Comparison of ENCODE assay signal across 22 cellular contexts in genomic region chr5:83924891-83925290, GRCh38.
DNase-seq lines count a peak whose midpoint lies in the region; ATAC-seq, FAIRE-seq and TF ChIP-seq lines count a peak whose summit lies in the region.
"Had no signal": no experiment of that assay in that cellular context is flagged by ENCODE, and none has a peak within 500 bp of the region (broad histone marks: within the 10 kb centered on the region; RNA-seq: fewer than 3 reads in every experiment).

No MANE protein-coding gene starts in this region.

- intact Hi-C loops in activated CD4-positive, alpha-beta T cell treated with anti-CD3 and anti-CD28 coated beads for 36 hours (cut with DNase I, micrococcal nuclease) = loop anchor here in 1 of 2 experiments (5.0 to 10.0 kb wide), 2 partner anchors 208 to 530 kb away; no protein-coding TSS in a partner anchor

- H3K4me3 Mint-ChIP-seq in neural progenitor cell = no peak overlapping the region
- no peak overlapping the region for H3K4me3 Mint-ChIP-seq in activated CD4-positive, alpha-beta T cell treated with anti-CD3 and anti-CD28 coated beads for 36 hours
- H3K4me3 Mint-ChIP-seq: CD4-positive, alpha-beta memory T cell; nephron; stimulated activated effector memory CD8-positive, alpha-beta T cell treated with anti-CD3 and anti-CD28 coated beads, Interleukin-12 subunit alpha, Interleukin-12 subunit beta, amount 100 ng/mL, for 72 hours had no signal

- TF ChIP-seq CTCF in neural progenitor cell (IDR thresholded peaks at IDR 0.05) = no peak
- TF ChIP-seq CTCF in coronary artery (IDR thresholded peaks at IDR 0.05) = no peak

- no peaks in the 10 kb centered on the region for H3K36me3 Mint-ChIP-seq in neural progenitor cell
- no peaks in the 10 kb centered on the region for H3K36me3 Mint-ChIP-seq in activated CD4-positive, alpha-beta T cell treated with anti-CD3 and anti-CD28 coated beads for 36 hours (ENCODE audit: low read depth)
- H3K36me3 Mint-ChIP-seq: CD4-positive, alpha-beta memory T cell; stimulated activated effector memory CD8-positive, alpha-beta T cell treated with anti-CD3 and anti-CD28 coated beads, Interleukin-12 subunit alpha, Interleukin-12 subunit beta, amount 100 ng/mL, for 72 hours had no signal

- H3K23ac ChIP-seq in trophoblast cell (ENCODE audit: low read length) = no peak overlapping the region

- peaks cover 11% of the 10 kb centered on the region for H3K79me1 ChIP-seq in trophoblast cell (ENCODE audit: low read length)

- H3K9me3 ChIP-seq in trophoblast cell (ENCODE audit: insufficient read depth, low read depth, low read length) (no peaks in the 10 kb centered on the region), neural progenitor cell (ENCODE audit: low read depth) (no peaks in the 10 kb centered on the region)
- H3K9me3 ChIP-seq: MG63, sigmoid colon had no signal

- ATAC-seq in activated CD4-positive, alpha-beta T cell treated with anti-CD3 and anti-CD28 coated beads for 36 hours = no peak
- ATAC-seq: stimulated activated effector memory CD8-positive, alpha-beta T cell treated with anti-CD3 and anti-CD28 coated beads, Interleukin-12 subunit alpha, Interleukin-12 subunit beta, amount 100 ng/mL, for 72 hours had no signal

- POLR2A ChIA-PET in activated CD4-positive, alpha-beta T cell treated with anti-CD3 and anti-CD28 coated beads for 36 hours (lab: Charles Lee) = no interaction called here

- H3K18ac ChIP-seq in trophoblast cell (ENCODE audit: low read length) = no peak overlapping the region

- no peak for FAIRE-seq in RCC 7860 (lab: Jason Lieb, UNC)

- H3K4me3 ChIP-seq in trophoblast cell (ENCODE audit: low read depth, low read length) (no peak overlapping the region), neural progenitor cell (no peak overlapping the region), coronary artery (no peak overlapping the region)
- H3K4me3 ChIP-seq: MG63, sigmoid colon had no signal

- H3K27me3 ChIP-seq in trophoblast cell (ENCODE audit: insufficient read depth, low read length) = no peaks in the 10 kb centered on the region
- no peaks in the 10 kb centered on the region for H3K27me3 ChIP-seq in neural progenitor cell
- H3K27me3 ChIP-seq: MG63, sigmoid colon had no signal

- CTCF ChIA-PET in activated CD4-positive, alpha-beta T cell treated with anti-CD3 and anti-CD28 coated beads for 36 hours (lab: Charles Lee) = no interaction called here

- H3K27ac ChIP-seq in trophoblast cell (ENCODE audit: low read depth, low read length) = peak overlapping the region; percentile 84
- H3K27ac ChIP-seq in neural progenitor cell = no peak overlapping the region
- no peak overlapping the region for H3K27ac ChIP-seq in coronary artery
- H3K27ac ChIP-seq: sigmoid colon had no signal

- no peaks in the 10 kb centered on the region for H4K20me1 ChIP-seq in neural progenitor cell (ENCODE audit: low read depth)

- H3K27me3 Mint-ChIP-seq in neural progenitor cell (ENCODE audit: insufficient read depth, low read depth) = no peaks in the 10 kb centered on the region
- peaks cover 5% of the 10 kb centered on the region for H3K27me3 Mint-ChIP-seq in activated CD4-positive, alpha-beta T cell treated with anti-CD3 and anti-CD28 coated beads for 36 hours
- H3K27me3 Mint-ChIP-seq: CD4-positive, alpha-beta memory T cell had no signal

- H3K4me1 ChIP-seq in trophoblast cell (ENCODE audit: control insufficient read depth in 1 of 2, insufficient read depth in 2 of 2, low read length in 2 of 2) (peaks cover 5 to 7% of the 10 kb centered on the region in 2 experiments), neural progenitor cell (no peaks in the 10 kb centered on the region)
- H3K4me1 ChIP-seq: sigmoid colon had no signal

- no peak overlapping the region for H2BK5ac ChIP-seq in trophoblast cell (ENCODE audit: low read depth, low read length, poor library complexity)

- H2AFZ ChIP-seq in trophoblast cell (ENCODE audit: insufficient read depth, low read length, poor library complexity) = no peak overlapping the region
- no peak overlapping the region for H2AFZ ChIP-seq in neural progenitor cell (replicated peaks)

- H3K36me3 ChIP-seq in trophoblast cell (ENCODE audit: control insufficient read depth in 1 of 2, insufficient read depth in 2 of 2, low read length in 2 of 2) (no peaks in the 10 kb centered on the region), neural progenitor cell (no peaks in the 10 kb centered on the region)
- H3K36me3 ChIP-seq: MG63, sigmoid colon had no signal

- no peak overlapping the region for H2BK12ac ChIP-seq in trophoblast cell (ENCODE audit: low read length)

- H3K9ac ChIP-seq in trophoblast cell (ENCODE audit: low read length) (no peak overlapping the region), neural progenitor cell (no peak overlapping the region)

- peaks cover 17% of the 10 kb centered on the region for H3K4me1 Mint-ChIP-seq in neural progenitor cell
- no peaks in the 10 kb centered on the region for H3K4me1 Mint-ChIP-seq in activated CD4-positive, alpha-beta T cell treated with anti-CD3 and anti-CD28 coated beads for 36 hours
- H3K4me1 Mint-ChIP-seq: CD4-positive, alpha-beta memory T cell; stimulated activated effector memory CD8-positive, alpha-beta T cell treated with anti-CD3 and anti-CD28 coated beads, Interleukin-12 subunit alpha, Interleukin-12 subunit beta, amount 100 ng/mL, for 72 hours had no signal

- H3K14ac ChIP-seq in trophoblast cell (ENCODE audit: low read length) = no peak overlapping the region

- H3K4me2 ChIP-seq in trophoblast cell (ENCODE audit: low read length) (no peak overlapping the region), neural progenitor cell (no peak overlapping the region)

- H4K8ac ChIP-seq in trophoblast cell (ENCODE audit: low read depth, low read length) = no peak overlapping the region

- H3K4ac ChIP-seq in trophoblast cell (ENCODE audit: low read depth, low read length) = no peak overlapping the region

- DNase-seq in ELR (ENCODE audit: low read depth) (peak; percentile 74), RCC 7860 (ENCODE audit: low spot score) (peak; percentile 64), dedifferentiated amniotic fluid mesenchymal stem cell (ENCODE audit: extremely low spot score) (peak; percentile 52), trophoblast cell (no peak), DMS53 (lab: John Stamatoyannopoulos, UW) (no peak), neural progenitor cell (ENCODE audit: low spot score) (no peak), coronary artery (ENCODE audit: low spot score) (no peak)
- no peak for DNase-seq in activated CD4-positive, alpha-beta T cell treated with anti-CD3 and anti-CD28 coated beads for 36 hours
- DNase-seq: activated CD4-positive, alpha-beta T cell treated with anti-CD3 and anti-CD28 coated beads, Interleukin-2, amount 50 U/mL, for 48 hours; activated gamma-delta T cell; CD4-positive, alpha-beta memory T cell; central memory CD4-positive, alpha-beta T cell; left cardiac atrium; MG63; midbrain; NCI-H774; posterior cingulate gyrus; SHP77 treated with DMSO at 0.1 percent for 48 hours; sigmoid colon; T-helper 2 cell had no signal

- no peak overlapping the region for H4K12ac ChIP-seq in trophoblast cell (ENCODE audit: low read depth, low read length)

- no CpG with 5 or more reads among the region's 3 CpGs for WGBS in trophoblast cell (ENCODE audit: extremely low coverage, insufficient coverage, insufficient read length)

- H3K79me2 ChIP-seq in trophoblast cell (ENCODE audit: control insufficient read depth, insufficient read depth, low read length, poor library complexity) (no peaks in the 10 kb centered on the region), neural progenitor cell (ENCODE audit: low read depth) (no peaks in the 10 kb centered on the region)

- no peak overlapping the region for H2AK5ac ChIP-seq in trophoblast cell (ENCODE audit: low read length)

- H3K27ac Mint-ChIP-seq in neural progenitor cell = no peak overlapping the region
- H3K27ac Mint-ChIP-seq in activated CD4-positive, alpha-beta T cell treated with anti-CD3 and anti-CD28 coated beads for 36 hours = no peak overlapping the region
- H3K27ac Mint-ChIP-seq: CD4-positive, alpha-beta memory T cell; stimulated activated effector memory CD8-positive, alpha-beta T cell treated with anti-CD3 and anti-CD28 coated beads, Interleukin-12 subunit alpha, Interleukin-12 subunit beta, amount 100 ng/mL, for 72 hours had no signal

- no peak overlapping the region for H2BK120ac ChIP-seq in trophoblast cell (ENCODE audit: insufficient read depth, low read length, poor library complexity)

- H3F3A ChIP-seq in neural progenitor cell (ENCODE audit: low read depth) = no peaks in the 10 kb centered on the region

- H3K9me3 Mint-ChIP-seq in neural progenitor cell = no peaks in the 10 kb centered on the region
- H3K9me3 Mint-ChIP-seq in activated CD4-positive, alpha-beta T cell treated with anti-CD3 and anti-CD28 coated beads for 36 hours (ENCODE audit: low read depth) = no peaks in the 10 kb centered on the region
- H3K9me3 Mint-ChIP-seq: nephron; stimulated activated effector memory CD8-positive, alpha-beta T cell treated with anti-CD3 and anti-CD28 coated beads, Interleukin-12 subunit alpha, Interleukin-12 subunit beta, amount 100 ng/mL, for 72 hours had no signal

- H4K91ac ChIP-seq in trophoblast cell (ENCODE audit: low read depth, low read length) = no peak overlapping the region

Comparison
In these comparisons a context has a peak if more than half of its experiments do, and no peak if none do; other contexts are left out.
1. DNase-seq: peak in ELR (single experiment), RCC 7860 (single experiment) and dedifferentiated amniotic fluid mesenchymal stem cell (single experiment); none in trophoblast cell (0 of 2), DMS53 (single experiment), neural progenitor cell (single experiment), activated CD4-positive, alpha-beta T cell treated with anti-CD3 and anti-CD28 coated beads for 36 hours (single experiment) and coronary artery (single experiment).